In the genomic region with DNA sequence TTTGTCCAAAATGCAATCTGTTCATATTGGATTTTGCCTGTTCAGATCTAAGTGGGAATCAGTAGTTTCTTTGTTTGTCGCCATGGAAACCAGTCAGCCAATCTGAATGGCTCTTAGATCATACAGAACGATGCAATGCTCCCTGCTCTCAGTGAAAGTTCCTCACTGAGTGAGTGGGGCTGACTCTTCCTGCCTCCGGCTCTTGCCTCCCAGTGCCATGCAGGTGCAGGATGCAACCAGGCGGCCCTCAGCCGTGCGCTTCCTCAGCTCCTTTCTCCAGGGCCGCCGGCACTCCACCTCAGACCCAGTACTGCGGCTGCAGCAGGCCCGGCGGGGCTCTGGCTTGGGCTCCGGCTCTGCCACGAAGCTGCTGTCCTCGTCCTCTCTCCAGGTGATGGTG, we compare ENCODE assay signal across 8 cellular contexts. TPM values are rescaled to one million over a fixed set of nuclear protein-coding genes. Genes with fewer than 3 reads are reported as not detected.
DNase-seq lines count a peak whose midpoint lies in the region; ATAC-seq lines count a peak whose summit lies in the region.

A gene with protein sequence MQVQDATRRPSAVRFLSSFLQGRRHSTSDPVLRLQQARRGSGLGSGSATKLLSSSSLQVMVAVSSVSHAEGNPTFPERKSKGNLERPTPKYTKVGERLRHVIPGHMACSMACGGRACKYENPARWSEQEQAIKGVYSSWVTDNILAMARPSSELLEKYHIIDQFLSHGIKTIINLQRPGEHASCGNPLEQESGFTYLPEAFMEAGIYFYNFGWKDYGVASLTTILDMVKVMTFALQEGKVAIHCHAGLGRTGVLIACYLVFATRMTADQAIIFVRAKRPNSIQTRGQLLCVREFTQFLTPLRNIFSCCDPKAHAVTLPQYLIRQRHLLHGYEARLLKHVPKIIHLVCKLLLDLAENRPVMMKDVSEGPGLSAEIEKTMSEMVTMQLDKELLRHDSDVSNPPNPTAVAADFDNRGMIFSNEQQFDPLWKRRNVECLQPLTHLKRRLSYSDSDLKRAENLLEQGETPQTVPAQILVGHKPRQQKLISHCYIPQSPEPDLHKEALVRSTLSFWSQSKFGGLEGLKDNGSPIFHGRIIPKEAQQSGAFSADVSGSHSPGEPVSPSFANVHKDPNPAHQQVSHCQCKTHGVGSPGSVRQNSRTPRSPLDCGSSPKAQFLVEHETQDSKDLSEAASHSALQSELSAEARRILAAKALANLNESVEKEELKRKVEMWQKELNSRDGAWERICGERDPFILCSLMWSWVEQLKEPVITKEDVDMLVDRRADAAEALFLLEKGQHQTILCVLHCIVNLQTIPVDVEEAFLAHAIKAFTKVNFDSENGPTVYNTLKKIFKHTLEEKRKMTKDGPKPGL (plus strand): TSS at position 151 of the 400 bp plus-strand sequence. CDS start 67 bp downstream, at position 218.

- ATAC-seq in HG03342 (IDR thresholded peaks at IDR 0.05; ENCODE audit: unreplicated experiment) (no peak), HG03135 (IDR thresholded peaks at IDR 0.05; ENCODE audit: unreplicated experiment) (no peak)

- in situ Hi-C loops in ACHN (cut with HindIII; ENCODE audit: low pct_ligation_motif_present, low pct_unique_long_range_greater_than_20kb, low sequenced_read_pairs), result no loop called here

- no peak within 1 kb of the TSS for H3K4me3 ChIP-seq in Jurkat, Clone E6-1 (ENCODE audit: low read length)

- peak within 1 kb of the TSS; percentile 49 for H3K27ac ChIP-seq in cingulate gyrus (ENCODE audit: low read depth, low read length)

- DNase-seq in ACHN (peak; percentile 61), left kidney (ENCODE audit: low read depth, low spot score) (peak; percentile 84), germinal center (ENCODE audit: low spot score) (no peak), SKM-1 treated with dmso at 0.1 percent for 144 hours (lab: John Stamatoyannopoulos, UW; ENCODE audit: unreplicated experiment) (no peak)
- peak; percentile 8 for DNase-seq in Jurkat, Clone E6-1 (ENCODE audit: low read depth, low spot score)

RNA-seq across cellular contexts. Expression of the gene that starts here (rescaled TPM):
- polyA plus RNA-seq in Jurkat, Clone E6-1 (2012; ENCODE audit: insufficient read depth, insufficient read length), result 11.0 TPM

Comparison
In these comparisons a context has a peak if more than half of its experiments do, and no peak if none do; other contexts are left out.
1. DNase-seq: peak in ACHN (single experiment), Jurkat, Clone E6-1 (single experiment) and left kidney (single experiment); none in germinal center (single experiment) and SKM-1 treated with dmso at 0.1 percent for 144 hours (single experiment).